24 cellular contexts compared by ENCODE assay signal in the genomic region with DNA sequence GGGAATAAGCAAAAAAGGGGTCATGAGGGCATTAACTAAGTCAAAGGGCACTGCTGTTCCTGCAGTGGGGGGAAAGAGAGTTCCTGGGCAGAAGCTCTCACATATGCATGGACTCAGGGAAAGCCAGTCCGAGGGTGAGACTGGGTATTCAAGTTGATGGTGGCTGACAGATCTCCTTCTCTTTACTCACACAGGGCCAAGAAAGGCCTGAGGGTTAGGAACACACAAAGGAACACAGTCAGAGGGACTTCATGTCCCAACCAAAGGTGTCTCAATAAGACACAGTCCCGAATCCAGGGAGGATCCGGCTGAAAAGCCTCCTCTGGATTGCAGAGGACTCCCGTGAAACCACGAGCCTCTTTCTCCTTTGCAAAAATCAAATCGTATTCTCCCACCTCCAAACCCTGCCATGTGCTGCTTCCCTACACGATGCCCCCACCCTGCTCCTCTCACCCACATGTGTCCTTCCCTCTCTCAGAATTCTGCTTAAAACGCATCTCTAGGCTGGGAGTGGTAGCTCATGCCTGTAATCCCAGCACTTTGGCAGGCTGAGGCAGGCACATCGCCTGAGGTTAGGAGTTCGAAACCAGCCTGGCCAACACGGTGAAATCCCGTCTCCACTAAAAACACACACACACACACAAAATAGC. TPM values are rescaled to one million over a fixed set of nuclear protein-coding genes. Genes with fewer than 3 reads are reported as not detected.
DNase-seq lines count a peak whose midpoint lies in the region; ATAC-seq, FAIRE-seq and TF ChIP-seq lines count a peak whose summit lies in the region.
"Had no signal": no experiment of that assay in that cellular context is flagged by ENCODE, and none has a peak within 500 bp of the region (broad histone marks: within the 10 kb centered on the region; RNA-seq: fewer than 3 reads in every experiment).

No MANE protein-coding gene starts in this region.

- intact Hi-C loops in right cardiac atrium (cut with DNase I): loop anchor here in 1 of 4 donors (10.0 kb wide), 1 partner anchor 53 kb away; a partner anchor contains a TSS

- H3K4me1 Mint-ChIP-seq in HFFc6 (ENCODE audit: low read depth): peaks cover 60% of the 10 kb centered on the region
- H3K4me1 Mint-ChIP-seq in astrocyte (ENCODE audit: low read depth, unreplicated experiment): peaks cover 51% of the 10 kb centered on the region
- H3K4me1 Mint-ChIP-seq: activated naive CD4-positive, alpha-beta T cell treated with anti-CD3 and anti-CD28 coated beads, Interleukin-2, amount 50 U/mL, for 24 hours; naive thymus-derived CD8-positive, alpha-beta T cell had no signal

- peaks cover 2% of the 10 kb centered on the region; the same call in 1 of the 2 replicates for H3K27me3 Mint-ChIP-seq in HFFc6 (ENCODE audit: insufficient read depth)
- no peaks in the 10 kb centered on the region for H3K27me3 Mint-ChIP-seq in astrocyte (ENCODE audit: low read depth, unreplicated experiment)

- H3K4me3 Mint-ChIP-seq in HFFc6: no peak overlapping the region
- no peak overlapping the region for H3K4me3 Mint-ChIP-seq in astrocyte (ENCODE audit: unreplicated experiment)
- H3K4me3 Mint-ChIP-seq: activated CD8-positive, alpha-beta T cell treated with anti-CD3 and anti-CD28 coated beads, Interleukin-2, amount 10 ng/mL, durations not matched to agents 7 days and 5 days; activated naive CD4-positive, alpha-beta T cell treated with anti-CD3 and anti-CD28 coated beads, Interleukin-2, amount 50 U/mL, for 24 hours; activated T-cell treated with anti-CD3 and anti-CD28 coated beads, Interleukin-2, amount 50 U/mL, for 72 hours; naive thymus-derived CD8-positive, alpha-beta T cell; stimulated activated naive CD8-positive, alpha-beta T cell treated with anti-CD3 and anti-CD28 coated beads, Interleukin-15, Interleukin-2, amounts not matched to agents 100 ng/mL and 50 ng/mL, for 24 hours; T-helper 1 cell treated with Interleukin-12 subunit alpha and Interleukin-12 subunit beta and Interleukin-4 antibody, amounts not matched to agents 30 μg/mL and 1 μg/mL, for 36 hours had no signal

- H3K9me3 Mint-ChIP-seq in HFFc6 (no peaks in the 10 kb centered on the region), astrocyte (ENCODE audit: unreplicated experiment) (peaks cover 2% of the 10 kb centered on the region)
- H3K9me3 Mint-ChIP-seq: activated naive CD4-positive, alpha-beta T cell treated with anti-CD3 and anti-CD28 coated beads, Interleukin-2, amount 50 U/mL, for 24 hours; activated T-cell treated with anti-CD3 and anti-CD28 coated beads, Interleukin-2, amount 50 U/mL, for 72 hours; naive thymus-derived CD8-positive, alpha-beta T cell; stimulated activated naive CD8-positive, alpha-beta T cell treated with anti-CD3 and anti-CD28 coated beads, Interleukin-15, Interleukin-2, amounts not matched to agents 100 ng/mL and 50 ng/mL, for 24 hours; T-helper 1 cell treated with Interleukin-12 subunit alpha and Interleukin-12 subunit beta and Interleukin-4 antibody, amounts not matched to agents 30 μg/mL and 1 μg/mL, for 36 hours had no signal

- H3K79me2 ChIP-seq in astrocyte (ENCODE audit: insufficient read depth, low read length) (peaks cover 59% of the 10 kb centered on the region), smooth muscle cell (ENCODE audit: low read depth) (peaks cover 30% of the 10 kb centered on the region)

- H3K4me2 ChIP-seq in astrocyte (ENCODE audit: low read length) (no peak overlapping the region), smooth muscle cell (no peak overlapping the region)

- H3K36me3 ChIP-seq in astrocyte (ENCODE audit: insufficient read depth, low read length): no peaks in the 10 kb centered on the region
- H3K36me3 ChIP-seq in rectal smooth muscle tissue (ENCODE audit: control insufficient read depth, insufficient read depth, low read length): no peaks in the 10 kb centered on the region
- H3K36me3 ChIP-seq in smooth muscle cell (ENCODE audit: low read depth): no peaks in the 10 kb centered on the region
- H3K36me3 ChIP-seq: MG63 had no signal

- H3K27me3 ChIP-seq in astrocyte (ENCODE audit: insufficient read depth, low read length) (no peaks in the 10 kb centered on the region), right cardiac atrium (ENCODE audit: control insufficient read depth, insufficient read depth) (no peaks in the 10 kb centered on the region), rectal smooth muscle tissue (ENCODE audit: control insufficient read depth, insufficient read depth, low read length) (no peaks in the 10 kb centered on the region), smooth muscle cell (ENCODE audit: low read depth) (no peaks in the 10 kb centered on the region)
- H3K27me3 ChIP-seq: body of pancreas, MG63 had no signal

- H2AFZ ChIP-seq in astrocyte (ENCODE audit: low read depth, low read length) (no peak overlapping the region), smooth muscle cell (ENCODE audit: low read depth) (no peak overlapping the region)

- H3K27ac ChIP-seq in astrocyte (ENCODE audit: low read depth, low read length) (no peak overlapping the region), right cardiac atrium (ENCODE audit: low read length) (peak overlapping the region; percentile 24), rectal smooth muscle tissue (ENCODE audit: low read depth, low read length) (peak overlapping the region; percentile 5), smooth muscle cell (ENCODE audit: low read depth) (no peak overlapping the region)
- H3K27ac ChIP-seq: body of pancreas, VCaP had no signal

- H3F3A ChIP-seq in smooth muscle cell (ENCODE audit: low read depth): no peaks in the 10 kb centered on the region

- peaks cover 43% of the 10 kb centered on the region for H3K4me1 ChIP-seq in astrocyte (ENCODE audit: insufficient read depth, low read length)
- peaks cover 38% of the 10 kb centered on the region for H3K4me1 ChIP-seq in right cardiac atrium (ENCODE audit: control insufficient read depth, insufficient read depth, low read length)
- H3K4me1 ChIP-seq in rectal smooth muscle tissue (ENCODE audit: control insufficient read depth, insufficient read depth, low read length): peaks cover 78% of the 10 kb centered on the region
- H3K4me1 ChIP-seq in smooth muscle cell (ENCODE audit: low read depth): peaks cover 54% of the 10 kb centered on the region

- no peak for FAIRE-seq in astrocyte (lab: Jason Lieb, UNC)

- no peak for ATAC-seq in right cardiac atrium
- no peak for ATAC-seq in HG03342 (IDR thresholded peaks at IDR 0.05; ENCODE audit: unreplicated experiment)
- ATAC-seq in GM21737 (IDR thresholded peaks at IDR 0.05; ENCODE audit: unreplicated experiment): no peak
- ATAC-seq in HG02870 (IDR thresholded peaks at IDR 0.05; ENCODE audit: unreplicated experiment): no peak
- ATAC-seq: activated CD8-positive, alpha-beta T cell treated with anti-CD3 and anti-CD28 coated beads, Interleukin-2, amount 10 ng/mL, durations not matched to agents 7 days and 5 days; activated T-cell treated with anti-CD3 and anti-CD28 coated beads, Interleukin-2, amount 50 U/mL, for 72 hours; body of pancreas; esophagus mucosa; naive thymus-derived CD8-positive, alpha-beta T cell had no signal

- H3K4me3 ChIP-seq in astrocyte (ENCODE audit: insufficient read depth, low read depth, low read length) (no peak overlapping the region), right cardiac atrium (ENCODE audit: low read length) (no peak overlapping the region), rectal smooth muscle tissue (ENCODE audit: low read length) (no peak overlapping the region), smooth muscle cell (no peak overlapping the region)
- H3K4me3 ChIP-seq: body of pancreas, MG63 had no signal

- H3K36me3 Mint-ChIP-seq in HFFc6 (ENCODE audit: low read depth) (no peaks in the 10 kb centered on the region), astrocyte (ENCODE audit: low read depth, unreplicated experiment) (peaks cover 2% of the 10 kb centered on the region)
- H3K36me3 Mint-ChIP-seq: activated naive CD4-positive, alpha-beta T cell treated with anti-CD3 and anti-CD28 coated beads, Interleukin-2, amount 50 U/mL, for 24 hours; naive thymus-derived CD8-positive, alpha-beta T cell had no signal

- DNase-seq in HFFc6 (no peak), astrocyte (ENCODE audit: low read depth) (no peak), right cardiac atrium (no peak), smooth muscle cell (lab: John Stamatoyannopoulos, UW; ENCODE audit: unreplicated experiment) (no peak)
- DNase-seq: activated CD8-positive, alpha-beta T cell treated with anti-CD3 and anti-CD28 coated beads, Interleukin-2, amount 10 ng/mL, durations not matched to agents 7 days and 5 days; activated T-cell treated with anti-CD3 and anti-CD28 coated beads, Interleukin-2, amount 50 U/mL, for 72 hours; body of pancreas; dermis blood vessel endothelial cell; DMS79; glutamatergic neuron; GOT3; MG63; naive thymus-derived CD8-positive, alpha-beta T cell; NCI-H2029; NCI-H510A had no signal

- no peak overlapping the region for H3K9ac ChIP-seq in astrocyte (ENCODE audit: low read length)
- no peak overlapping the region for H3K9ac ChIP-seq in rectal smooth muscle tissue (ENCODE audit: low read length)
- no peak overlapping the region for H3K9ac ChIP-seq in smooth muscle cell (ENCODE audit: low read depth)

- TF ChIP-seq CTCF in HFFc6 (IDR thresholded peaks at IDR 0.05) (no peak), astrocyte (IDR thresholded peaks at IDR 0.05; ENCODE audit: insufficient read depth, low read depth, low read length) (no peak), smooth muscle cell (IDR thresholded peaks at IDR 0.05; ENCODE audit: borderline replicate concordance, insufficient read depth, poor library complexity, severe bottlenecking) (no peak)

- H3K27ac Mint-ChIP-seq in HFFc6 (peak overlapping the region; percentile 27), astrocyte (ENCODE audit: unreplicated experiment) (peak overlapping the region; percentile 34)
- H3K27ac Mint-ChIP-seq: activated CD8-positive, alpha-beta T cell treated with anti-CD3 and anti-CD28 coated beads, Interleukin-2, amount 10 ng/mL, durations not matched to agents 7 days and 5 days; activated T-cell treated with anti-CD3 and anti-CD28 coated beads, Interleukin-2, amount 50 U/mL, for 72 hours; stimulated activated naive CD8-positive, alpha-beta T cell treated with anti-CD3 and anti-CD28 coated beads, Interleukin-15, Interleukin-2, amounts not matched to agents 100 ng/mL and 50 ng/mL, for 24 hours; T-helper 1 cell treated with Interleukin-12 subunit alpha and Interleukin-12 subunit beta and Interleukin-4 antibody, amounts not matched to agents 30 μg/mL and 1 μg/mL, for 36 hours had no signal

- H4K20me1 ChIP-seq in astrocyte (ENCODE audit: insufficient read depth, low read length): peaks cover 81% of the 10 kb centered on the region
- H4K20me1 ChIP-seq in smooth muscle cell (ENCODE audit: low read depth): peaks cover 41% of the 10 kb centered on the region

- WGBS in right cardiac atrium: 83% methylated on average over 12 of the region's 12 CpGs
- 90% methylated on average over 12 of the region's 12 CpGs for WGBS in smooth muscle cell (ENCODE audit: low lambda C conversion rate)

- H3K9me3 ChIP-seq in astrocyte (ENCODE audit: insufficient read depth, low read depth, low read length) (no peaks in the 10 kb centered on the region), right cardiac atrium (ENCODE audit: control insufficient read depth, low read length) (no peaks in the 10 kb centered on the region), smooth muscle cell (replicated peaks; ENCODE audit: low read depth) (no peaks in the 10 kb centered on the region)
- H3K9me3 ChIP-seq: body of pancreas, MG63 had no signal

RNA-seq across cellular contexts. Expression of a gene that starts 23.6 kb away (rescaled TPM):
- 10 to 100 TPM; 34.0 to 41.0 (median 34.9) TPM for total RNA-seq in HFFc6 (2021; fragmentation: NEBNext Ultra II Directional; extraction: Animal tissue kit (Norgen Biotek cat#: 25700))
- 37.4 and 43.7 TPM in 2 replicates for total RNA-seq in astrocyte
- total RNA-seq in right cardiac atrium: 10 to 100 TPM; 53.1 to 60.5 (median 55.1) TPM
- polyA plus RNA-seq in right cardiac atrium: 41.0 TPM
- 7.0 and 11.1 TPM in 2 replicates for total RNA-seq in smooth muscle cell
- polyA plus RNA-seq in smooth muscle cell: 10.4 and 11.7 TPM in 2 replicates
- polyA plus RNA-seq: naive thymus-derived CD8-positive, alpha-beta T cell had no signal

RNA-seq across cellular contexts. Expression of a gene that starts 56.4 kb away (rescaled TPM):
- total RNA-seq in HFFc6 (2021; fragmentation: NEBNext Ultra II Directional; extraction: Animal tissue kit (Norgen Biotek cat#: 25700)): 10 to 100 TPM; 41.7 to 56.5 (median 51.8) TPM
- total RNA-seq in astrocyte (42.0 and 50.9 TPM in 2 replicates), right cardiac atrium (10 to 100 TPM; 67.4 to 74.6 (median 68.5) TPM), smooth muscle cell (52.1 and 61.8 TPM in 2 replicates)
- polyA plus RNA-seq in right cardiac atrium (20.0 TPM), smooth muscle cell (24.9 and 25.3 TPM in 2 replicates)

Comparison
In these comparisons a context has a peak if more than half of its experiments do, and no peak if none do; other contexts are left out.
1. H3K27ac ChIP-seq: peak in right cardiac atrium (single experiment) and rectal smooth muscle tissue (single experiment); none in astrocyte (single experiment) and smooth muscle cell (single experiment).